ENCODE assay signal across 3 cellular contexts in the genomic region with DNA sequence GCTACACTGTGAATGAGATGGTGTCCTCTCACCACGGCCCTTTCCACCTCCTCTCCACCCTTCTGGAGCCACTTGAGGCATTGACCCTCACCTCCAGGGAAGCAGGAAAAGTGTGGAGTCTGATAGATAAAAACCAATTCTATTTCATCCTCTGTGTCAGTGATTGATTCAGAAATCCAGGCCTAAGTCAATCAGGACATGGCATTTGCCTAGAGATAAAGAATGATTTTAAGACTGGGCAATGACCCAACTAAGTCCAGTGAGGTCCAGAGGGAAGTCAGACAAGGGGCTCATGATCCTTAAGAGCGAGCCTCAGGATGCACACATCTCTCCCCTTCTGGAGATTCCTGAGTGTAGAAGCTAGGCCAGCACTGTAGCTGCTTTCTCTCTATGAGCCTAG.
TF ChIP-seq lines count a peak whose summit lies in the region.

No MANE protein-coding gene starts in this region.

TF ChIP-seq in A549, 52 proteins besides CTCF, POLR2A, EP300 and RAD21:
- no peak for TF ChIP-seq REST (IDR thresholded peaks at IDR 0.05)
- TF ChIP-seq, protein P1, sequence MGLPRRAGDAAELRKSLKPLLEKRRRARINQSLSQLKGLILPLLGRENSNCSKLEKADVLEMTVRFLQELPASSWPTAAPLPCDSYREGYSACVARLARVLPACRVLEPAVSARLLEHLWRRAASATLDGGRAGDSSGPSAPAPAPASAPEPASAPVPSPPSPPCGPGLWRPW (IDR thresholded peaks at IDR 0.05), result no peak
- TF ChIP-seq ZSCAN20 (CRISPR knock-in tag; IDR thresholded peaks at IDR 0.05), result no peak
- no peak for TF ChIP-seq GATA3 (IDR thresholded peaks at IDR 0.05; ENCODE audit: borderline replicate concordance)
- TF ChIP-seq KDM5A (IDR thresholded peaks at IDR 0.05), result no peak
- TF ChIP-seq HOXB5 (CRISPR knock-in tag; IDR thresholded peaks at IDR 0.05), result no peak
- no peak for TF ChIP-seq NR3C1 (IDR thresholded peaks at IDR 0.05)
- no peak for TF ChIP-seq POLR2AphosphoS2 (conservative IDR thresholded peaks at IDR 0.05; ENCODE audit: low read length)
- TF ChIP-seq RARB (CRISPR knock-in tag; IDR thresholded peaks at IDR 0.05), result no peak

TF ChIP-seq in IMR-90, 13 proteins besides CTCF, POLR2A, EP300 and RAD21:
- TF ChIP-seq MAFK (IDR thresholded peaks at IDR 0.05; ENCODE audit: low read depth, low read length) (no peak), NFE2L2 (IDR thresholded peaks at IDR 0.05; ENCODE audit: low read depth, low read length) (no peak), CEBPB (IDR thresholded peaks at IDR 0.05; ENCODE audit: low read depth, low read length) (no peak), MAZ (IDR thresholded peaks at IDR 0.05; ENCODE audit: borderline replicate concordance, low read depth, low read length) (no peak), CHD1 (IDR thresholded peaks at IDR 0.05; ENCODE audit: low read depth, low read length) (no peak), SMC3 (IDR thresholded peaks at IDR 0.05; ENCODE audit: low read depth, low read length) (no peak), MXI1 (IDR thresholded peaks at IDR 0.05; ENCODE audit: borderline replicate concordance, low read depth, low read length) (no peak), RCOR1 (IDR thresholded peaks at IDR 0.05; ENCODE audit: insufficient replicate concordance, low read length) (no peak), FOS (IDR thresholded peaks at IDR 0.05; ENCODE audit: low read depth, low read length) (no peak), BHLHE40 (IDR thresholded peaks at IDR 0.05; ENCODE audit: low read depth, low read length) (no peak), RFX5 (IDR thresholded peaks at IDR 0.05; ENCODE audit: low read depth, low read length) (no peak)
- TF ChIP-seq, protein P2, sequence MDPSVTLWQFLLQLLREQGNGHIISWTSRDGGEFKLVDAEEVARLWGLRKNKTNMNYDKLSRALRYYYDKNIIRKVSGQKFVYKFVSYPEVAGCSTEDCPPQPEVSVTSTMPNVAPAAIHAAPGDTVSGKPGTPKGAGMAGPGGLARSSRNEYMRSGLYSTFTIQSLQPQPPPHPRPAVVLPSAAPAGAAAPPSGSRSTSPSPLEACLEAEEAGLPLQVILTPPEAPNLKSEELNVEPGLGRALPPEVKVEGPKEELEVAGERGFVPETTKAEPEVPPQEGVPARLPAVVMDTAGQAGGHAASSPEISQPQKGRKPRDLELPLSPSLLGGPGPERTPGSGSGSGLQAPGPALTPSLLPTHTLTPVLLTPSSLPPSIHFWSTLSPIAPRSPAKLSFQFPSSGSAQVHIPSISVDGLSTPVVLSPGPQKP (IDR thresholded peaks at IDR 0.05; ENCODE audit: borderline replicate concordance, low read depth, low read length), result no peak
- TF ChIP-seq, protein P3, sequence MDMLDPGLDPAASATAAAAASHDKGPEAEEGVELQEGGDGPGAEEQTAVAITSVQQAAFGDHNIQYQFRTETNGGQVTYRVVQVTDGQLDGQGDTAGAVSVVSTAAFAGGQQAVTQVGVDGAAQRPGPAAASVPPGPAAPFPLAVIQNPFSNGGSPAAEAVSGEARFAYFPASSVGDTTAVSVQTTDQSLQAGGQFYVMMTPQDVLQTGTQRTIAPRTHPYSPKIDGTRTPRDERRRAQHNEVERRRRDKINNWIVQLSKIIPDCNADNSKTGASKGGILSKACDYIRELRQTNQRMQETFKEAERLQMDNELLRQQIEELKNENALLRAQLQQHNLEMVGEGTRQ (IDR thresholded peaks at IDR 0.05; ENCODE audit: low read depth, low read length), result no peak

TF ChIP-seq in K562, 482 proteins besides CTCF, POLR2A, EP300 and RAD21:
- TF ChIP-seq PHF20 (IDR thresholded peaks at IDR 0.05; ENCODE audit: partially characterized antibody), result no peak
- peak; percentile 59 to 66; a peak in 3 of 4 replicates for TF ChIP-seq KDM1A (IDR thresholded peaks at IDR 0.05)
- 0 out of 2 replicates have a peak, but pooled peaks have one; percentile 11 for TF ChIP-seq CBFA2T3 (IDR thresholded peaks at IDR 0.05)
